In genomic region chr16:10934325-10935107, GRCh38 we compare ENCODE assay signal across 2 cellular contexts.
TF ChIP-seq lines count a peak whose summit lies in the region.

No MANE protein-coding gene starts in this region.

TF ChIP-seq in HepG2, 621 proteins besides CTCF, POLR2A, EP300 and RAD21:
- no peak for TF ChIP-seq ZMYM4 (CRISPR knock-in tag; IDR thresholded peaks at IDR 0.05)
- TF ChIP-seq AGO2 (optimal IDR thresholded peaks at IDR 0.05; ENCODE audit: low read depth, low read length): peak; percentile 48

TF ChIP-seq in HEK293T, 16 proteins besides CTCF, POLR2A, EP300 and RAD21:
- TF ChIP-seq HDGF (IDR thresholded peaks at IDR 0.05; ENCODE audit: borderline replicate concordance) (no peak), SUZ12 (IDR thresholded peaks at IDR 0.05) (no peak), NFRKB (IDR thresholded peaks at IDR 0.05) (no peak), BHLHE40 (IDR thresholded peaks at IDR 0.05; ENCODE audit: borderline replicate concordance) (no peak), ELF4 (IDR thresholded peaks at IDR 0.05) (no peak), PKNOX1 (IDR thresholded peaks at IDR 0.05) (no peak), FOXK2 (IDR thresholded peaks at IDR 0.05) (no peak), FOXA1 (IDR thresholded peaks at IDR 0.05) (no peak), ZNF384 (IDR thresholded peaks at IDR 0.05) (no peak), TARDBP (IDR thresholded peaks at IDR 0.05) (no peak), SP1 (IDR thresholded peaks at IDR 0.05) (no peak), ARNT (IDR thresholded peaks at IDR 0.05) (no peak)
